ENCODE assay signal across 10 cellular contexts in genomic region chr2:216665717-216666116, GRCh38. TPM values are rescaled to one million over a fixed set of nuclear protein-coding genes. Genes with fewer than 3 reads are reported as not detected.
A peak's percentile ranks its signal among the peaks of the same experiment; 100 is the strongest.
DNase-seq lines count a peak whose midpoint lies in the region; ATAC-seq and TF ChIP-seq lines count a peak whose summit lies in the region.
"Had no signal": no experiment of that assay in that cellular context is flagged by ENCODE, and none has a peak within 500 bp of the region (broad histone marks: within the 10 kb centered on the region; RNA-seq: fewer than 3 reads in every experiment).

No MANE protein-coding gene starts in this region.

- no peaks in the 10 kb centered on the region for H3K9me3 ChIP-seq in mesenchymal stem cell (ENCODE audit: control insufficient read depth, low read length)

- H3K4me3 ChIP-seq in epithelial cell of esophagus (ENCODE audit: low read length), result no peak overlapping the region
- H3K4me3 ChIP-seq in mesenchymal stem cell (ENCODE audit: insufficient read depth in 1 of 2, low read depth in 1 of 2, low read length in 2 of 2), result peak overlapping the region in 1 of 2 experiments; percentile 12

- no peak overlapping the region for H3K27ac ChIP-seq in mesenchymal stem cell (ENCODE audit: low read length, poor library complexity, severe bottlenecking)

- no peak for ATAC-seq in HG03571 (IDR thresholded peaks at IDR 0.05; ENCODE audit: unreplicated experiment)

- DNase-seq in DMS79 (lab: John Stamatoyannopoulos, UW) (peak; percentile 66), NCI-H2227 treated with DMSO at 0.1 percent for 48 hours (lab: John Stamatoyannopoulos, UW) (peak; percentile 83), epithelial cell of esophagus (ENCODE audit: low read depth) (peak; percentile 77), mesenchymal stem cell (no peak), globus pallidus (ENCODE audit: low spot score) (no peak)
- no peak for DNase-seq in T-helper 2 cell treated with Interferon-gamma antibody and Interleukin-4, amounts not matched to agents 5 μg/mL and 100 μg/mL, for 36 hours (ENCODE audit: low spot score)
- no peak for DNase-seq in activated naive CD4-positive, alpha-beta T cell treated with anti-CD3 and anti-CD28 coated beads for 36 hours
- DNase-seq: activated CD4-positive, alpha-beta memory T cell treated with anti-CD3 and anti-CD28 coated beads, Interleukin-2, amount 10 ng/mL, durations not matched to agents 7 days and 5 days; NCI-H1436 had no signal

- H3K36me3 Mint-ChIP-seq in T-helper 2 cell treated with Interferon-gamma antibody and Interleukin-4, amounts not matched to agents 5 μg/mL and 100 μg/mL, for 36 hours (ENCODE audit: low read depth), result no peaks in the 10 kb centered on the region
- no peaks in the 10 kb centered on the region for H3K36me3 Mint-ChIP-seq in activated naive CD4-positive, alpha-beta T cell treated with anti-CD3 and anti-CD28 coated beads for 36 hours (ENCODE audit: low read depth)

- H3K4me1 ChIP-seq in mesenchymal stem cell (ENCODE audit: control insufficient read depth, insufficient read depth, low read depth, low read length), result peaks cover 19% of the 10 kb centered on the region

- TF ChIP-seq CTCF in epithelial cell of esophagus (IDR thresholded peaks at IDR 0.05; ENCODE audit: insufficient read depth, low read depth, low read length, missing control alignments), result no peak

- peak overlapping the region in 1 of 2 experiments; percentile 79 for H3K14ac ChIP-seq in mesenchymal stem cell (ENCODE audit: low read length in 2 of 2)

- H2AFZ ChIP-seq in mesenchymal stem cell (ENCODE audit: low read depth, low read length), result peak overlapping the region; percentile 18

- H3K79me1 ChIP-seq in mesenchymal stem cell (replicated peaks; ENCODE audit: low read length, poor library complexity, severe bottlenecking), result no peaks in the 10 kb centered on the region

- H2BK5ac ChIP-seq in mesenchymal stem cell (ENCODE audit: low read depth, low read length, poor library complexity, severe bottlenecking), result no peak overlapping the region

- H3K9me3 Mint-ChIP-seq in T-helper 2 cell treated with Interferon-gamma antibody and Interleukin-4, amounts not matched to agents 5 μg/mL and 100 μg/mL, for 36 hours, result no peaks in the 10 kb centered on the region
- H3K9me3 Mint-ChIP-seq in activated naive CD4-positive, alpha-beta T cell treated with anti-CD3 and anti-CD28 coated beads for 36 hours, result no peaks in the 10 kb centered on the region
- H3K9me3 Mint-ChIP-seq: activated CD4-positive, alpha-beta memory T cell treated with anti-CD3 and anti-CD28 coated beads, Interleukin-2, amount 10 ng/mL, durations not matched to agents 7 days and 5 days had no signal

- WGBS in mesenchymal stem cell, result 24% methylated on average over 12 of the region's 12 CpGs

- intact Hi-C loops in activated naive CD4-positive, alpha-beta T cell treated with anti-CD3 and anti-CD28 coated beads for 36 hours (cut with micrococcal nuclease), result loop anchor here (1.0 to 10.0 kb wide), 8 partner anchors 146 to 716 kb away; partner anchors contain the start of gene SMARCAL1

- H3K4me3 Mint-ChIP-seq in T-helper 2 cell treated with Interferon-gamma antibody and Interleukin-4, amounts not matched to agents 5 μg/mL and 100 μg/mL, for 36 hours, result no peak overlapping the region
- H3K4me3 Mint-ChIP-seq in activated naive CD4-positive, alpha-beta T cell treated with anti-CD3 and anti-CD28 coated beads for 36 hours, result no peak overlapping the region
- H3K4me3 Mint-ChIP-seq: activated CD4-positive, alpha-beta memory T cell treated with anti-CD3 and anti-CD28 coated beads, Interleukin-2, amount 10 ng/mL, durations not matched to agents 7 days and 5 days had no signal

- H3K27me3 Mint-ChIP-seq in T-helper 2 cell treated with Interferon-gamma antibody and Interleukin-4, amounts not matched to agents 5 μg/mL and 100 μg/mL, for 36 hours (ENCODE audit: low read depth), result peaks cover 3% of the 10 kb centered on the region
- H3K27me3 Mint-ChIP-seq in activated naive CD4-positive, alpha-beta T cell treated with anti-CD3 and anti-CD28 coated beads for 36 hours (ENCODE audit: low read depth), result peaks cover 3% of the 10 kb centered on the region

- H2BK120ac ChIP-seq in mesenchymal stem cell (ENCODE audit: low read depth, low read length), result no peak overlapping the region

- H3K9ac ChIP-seq in mesenchymal stem cell (ENCODE audit: low read length), result no peak overlapping the region

- H3K4me2 ChIP-seq in mesenchymal stem cell (ENCODE audit: low read length, poor library complexity, severe bottlenecking), result no peak overlapping the region

- H3K27ac Mint-ChIP-seq in T-helper 2 cell treated with Interferon-gamma antibody and Interleukin-4, amounts not matched to agents 5 μg/mL and 100 μg/mL, for 36 hours, result no peak overlapping the region
- H3K27ac Mint-ChIP-seq in activated naive CD4-positive, alpha-beta T cell treated with anti-CD3 and anti-CD28 coated beads for 36 hours, result no peak overlapping the region
- H3K27ac Mint-ChIP-seq: activated CD4-positive, alpha-beta memory T cell treated with anti-CD3 and anti-CD28 coated beads, Interleukin-2, amount 10 ng/mL, durations not matched to agents 7 days and 5 days had no signal

- no peak overlapping the region for H3K23ac ChIP-seq in mesenchymal stem cell (ENCODE audit: low read length in 2 of 2)

- peak overlapping the region in 1 of 2 experiments; percentile 39 for H2BK12ac ChIP-seq in mesenchymal stem cell (ENCODE audit: low read length in 2 of 2)

- H3K18ac ChIP-seq in mesenchymal stem cell (ENCODE audit: low read depth in 1 of 2, low read length in 2 of 2), result peak overlapping the region in 1 of 2 experiments; percentile 64

- H3K27me3 ChIP-seq in mesenchymal stem cell (ENCODE audit: control insufficient read depth in 1 of 2, insufficient read depth in 1 of 2, low read length in 2 of 2), result peaks cover 0 to 39% of the 10 kb centered on the region in 2 experiments

- no peak overlapping the region for H3K4ac ChIP-seq in mesenchymal stem cell (ENCODE audit: low read depth in 1 of 2, low read length in 2 of 2)

- H2AK5ac ChIP-seq in mesenchymal stem cell (ENCODE audit: low read length, severe bottlenecking), result no peak overlapping the region

- CTCF ChIA-PET in activated naive CD4-positive, alpha-beta T cell treated with anti-CD3 and anti-CD28 coated beads for 36 hours (lab: Charles Lee), result interaction anchor here (0.7 to 9.9 kb wide), 11 partner anchors 9 to 716 kb away, joined by 3 to 203 read pairs (median 5); no protein-coding TSS in a partner anchor

- peaks cover 0 to 38% of the 10 kb centered on the region in 2 experiments for H3K36me3 ChIP-seq in mesenchymal stem cell (ENCODE audit: control insufficient read depth in 1 of 2, insufficient read depth in 2 of 2, low read depth in 1 of 2, low read length in 2 of 2)

- H4K8ac ChIP-seq in mesenchymal stem cell (ENCODE audit: low read length), result no peak overlapping the region

- H4K91ac ChIP-seq in mesenchymal stem cell (ENCODE audit: low read length), result no peak overlapping the region

- peak overlapping the region; percentile 34 for H2BK15ac ChIP-seq in mesenchymal stem cell (ENCODE audit: low read depth, poor library complexity, severe bottlenecking)

- peaks cover 1% of the 10 kb centered on the region for H3K4me1 Mint-ChIP-seq in T-helper 2 cell treated with Interferon-gamma antibody and Interleukin-4, amounts not matched to agents 5 μg/mL and 100 μg/mL, for 36 hours (ENCODE audit: low read depth)
- H3K4me1 Mint-ChIP-seq in activated naive CD4-positive, alpha-beta T cell treated with anti-CD3 and anti-CD28 coated beads for 36 hours (ENCODE audit: low read depth), result no peaks in the 10 kb centered on the region
- H3K4me1 Mint-ChIP-seq: activated CD4-positive, alpha-beta memory T cell treated with anti-CD3 and anti-CD28 coated beads, Interleukin-2, amount 10 ng/mL, durations not matched to agents 7 days and 5 days had no signal

RNA-seq across cellular contexts. Expression of gene IGFBP5, which starts 29.6 kb away (rescaled TPM):
- 440 TPM for polyA plus RNA-seq in mesenchymal stem cell (2013, experiment 1 of 2)
- polyA plus RNA-seq in mesenchymal stem cell (2013, experiment 2 of 2), result 419 TPM
- not detected for total RNA-seq in activated naive CD4-positive, alpha-beta T cell treated with anti-CD3 and anti-CD28 coated beads for 36 hours
- total RNA-seq: activated CD4-positive, alpha-beta memory T cell treated with anti-CD3 and anti-CD28 coated beads, Interleukin-2, amount 10 ng/mL, durations not matched to agents 7 days and 5 days had no signal

RNA-seq across cellular contexts. Expression of gene IGFBP2, which starts 32.5 kb away (rescaled TPM):
- polyA plus RNA-seq in mesenchymal stem cell (2013, experiment 1 of 2), result 285 TPM
- 282 TPM for polyA plus RNA-seq in mesenchymal stem cell (2013, experiment 2 of 2)
- 1 to 10 TPM; 2.4 to 2.7 TPM for total RNA-seq in activated naive CD4-positive, alpha-beta T cell treated with anti-CD3 and anti-CD28 coated beads for 36 hours

Comparison
In these comparisons a context has a peak if more than half of its experiments do, and no peak if none do; other contexts are left out.
1. DNase-seq: peak in DMS79 (single experiment), NCI-H2227 treated with DMSO at 0.1 percent for 48 hours (single experiment) and epithelial cell of esophagus (single experiment); none in mesenchymal stem cell (single experiment), T-helper 2 cell treated with Interferon-gamma antibody and Interleukin-4, amounts not matched to agents 5 μg/mL and 100 μg/mL, for 36 hours (single experiment), activated naive CD4-positive, alpha-beta T cell treated with anti-CD3 and anti-CD28 coated beads for 36 hours (single experiment) and globus pallidus (single experiment).